ENCODE assay signal across 14 cellular contexts in genomic region chr1:177753655-177754054, GRCh38.
DNase-seq lines count a peak whose midpoint lies in the region; ATAC-seq and TF ChIP-seq lines count a peak whose summit lies in the region.
"Had no signal": no experiment of that assay in that cellular context is flagged by ENCODE, and none has a peak within 500 bp of the region (broad histone marks: within the 10 kb centered on the region; RNA-seq: fewer than 3 reads in every experiment).

No MANE protein-coding gene starts in this region.

- peaks cover 18% of the 10 kb centered on the region for H3K9me3 Mint-ChIP-seq in nephron progenitor cell

- H3K27me3 Mint-ChIP-seq in nephron progenitor cell (ENCODE audit: low read depth, poor library complexity) = peaks cover 8% of the 10 kb centered on the region

- H3K4me1 Mint-ChIP-seq in nephron progenitor cell = peaks cover 22% of the 10 kb centered on the region

- TF ChIP-seq CTCF in nephron progenitor cell (IDR thresholded peaks at IDR 0.05) = no peak

- DNase-seq in NCI-H1092 treated with DMSO at 0.1 percent for 48 hours (lab: John Stamatoyannopoulos, UW) (peak; percentile 17), astrocyte of the hippocampus (ENCODE audit: low read depth, low spot score) (peak; percentile 45), inferior parietal cortex (ENCODE audit: extremely low spot score) (peak; percentile 25), superior temporal gyrus (ENCODE audit: extremely low spot score) (peak; percentile 26), Right ventricle myocardium superior (no peak), nephron progenitor cell (no peak)
- DNase-seq in activated CD8-positive, alpha-beta memory T cell treated with anti-CD3 and anti-CD28 coated beads for 24 hours = no peak
- DNase-seq: IMR-90, Kasumi-1, NCI-H1436 treated with DMSO at 0.1 percent for 48 hours, NCI-H2081, NCI-H226, PC-9, SK-N-SH had no signal

- intact Hi-C loops in Right ventricle myocardium superior (cut with DNase I) = no loop called here

- H3K36me3 Mint-ChIP-seq in nephron progenitor cell (ENCODE audit: low read depth) = no peaks in the 10 kb centered on the region

- H3K4me3 Mint-ChIP-seq in nephron progenitor cell = no peak overlapping the region

- H3K27ac Mint-ChIP-seq in nephron progenitor cell = no peak overlapping the region

- no peak for ATAC-seq in Right ventricle myocardium superior (ENCODE audit: poor library complexity)

Comparison
In these comparisons a context has a peak if more than half of its experiments do, and no peak if none do; other contexts are left out.
1. DNase-seq: peak in NCI-H1092 treated with DMSO at 0.1 percent for 48 hours (single experiment), astrocyte of the hippocampus (single experiment), inferior parietal cortex (single experiment) and superior temporal gyrus (single experiment); none in Right ventricle myocardium superior (single experiment), activated CD8-positive, alpha-beta memory T cell treated with anti-CD3 and anti-CD28 coated beads for 24 hours (single experiment) and nephron progenitor cell (single experiment).